In genomic region chr1:41418868-41419583, GRCh38 we compare ENCODE assay signal across 8 cellular contexts. TPM values are rescaled to one million over a fixed set of nuclear protein-coding genes. Genes with fewer than 3 reads are reported as not detected.
DNase-seq lines count a peak whose midpoint lies in the region; ATAC-seq and FAIRE-seq lines count a peak whose summit lies in the region.

No MANE protein-coding gene starts in this region.

- FAIRE-seq in small intestine (lab: Jason Lieb, UNC) = no peak

- peaks cover 0 to 3% of the 10 kb centered on the region in 2 donors for H3K4me1 Mint-ChIP-seq in natural killer cell treated with Interleukin-12 subunit alpha and Interleukin-12 subunit beta and Interleukin-15 and Interleukin-18, amount 100 ng/mL, for 72 hours (ENCODE audit: low read depth in 2 of 2)
- H3K4me1 Mint-ChIP-seq in activated CD4-positive, alpha-beta T cell treated with anti-CD3 and anti-CD28 coated beads, Interleukin-2, amount 10 ng/mL, durations not matched to agents 7 days and 5 days = no peaks in the 10 kb centered on the region

- H3K4me3 ChIP-seq in small intestine (ENCODE audit: low read depth in 1 of 2, low read length in 2 of 2) = no peak overlapping the region

- no peaks in the 10 kb centered on the region for H3K4me1 ChIP-seq in small intestine (ENCODE audit: control insufficient read depth in 2 of 2, insufficient read depth in 1 of 2, low read depth in 1 of 2, low read length in 1 of 2)

- H3K4me3 Mint-ChIP-seq in natural killer cell treated with Interleukin-12 subunit alpha and Interleukin-12 subunit beta and Interleukin-15 and Interleukin-18, amount 100 ng/mL, for 72 hours = no peak overlapping the region
- no peak overlapping the region for H3K4me3 Mint-ChIP-seq in activated CD4-positive, alpha-beta T cell treated with anti-CD3 and anti-CD28 coated beads, Interleukin-2, amount 10 ng/mL, durations not matched to agents 7 days and 5 days

- H3K27ac ChIP-seq in small intestine (ENCODE audit: low read depth in 1 of 2, low read length in 1 of 2) = peak overlapping the region in 1 of 2 donors; percentile 12

- no peak for ATAC-seq in natural killer cell treated with Interleukin-12 subunit alpha and Interleukin-12 subunit beta and Interleukin-15 and Interleukin-18, amount 100 ng/mL, for 72 hours

- DNase-seq in H4 (ENCODE audit: low spot score) = peak; percentile 96
- peak; percentile 27 for DNase-seq in SHP77 treated with DMSO at 0.1 percent for 48 hours (lab: John Stamatoyannopoulos, UW)
- peak; percentile 23 for DNase-seq in glomerular endothelial cell (ENCODE audit: extremely low read depth, low read depth, low spot score)
- peak; percentile 85 for DNase-seq in small intestine
- DNase-seq in activated CD4-positive, CD25-positive, alpha-beta regulatory T cell (lab: John Stamatoyannopoulos, UW) = no peak
- DNase-seq in occipital lobe (lab: John Stamatoyannopoulos, UW) = no peak
- DNase-seq in natural killer cell treated with Interleukin-12 subunit alpha and Interleukin-12 subunit beta and Interleukin-15 and Interleukin-18, amount 100 ng/mL, for 72 hours (ENCODE audit: low spot score) = no peak
- no peak for DNase-seq in activated CD4-positive, alpha-beta T cell treated with anti-CD3 and anti-CD28 coated beads, Interleukin-2, amount 10 ng/mL, durations not matched to agents 7 days and 5 days

- H3K27me3 Mint-ChIP-seq in natural killer cell treated with Interleukin-12 subunit alpha and Interleukin-12 subunit beta and Interleukin-15 and Interleukin-18, amount 100 ng/mL, for 72 hours = peaks cover 0 to 10% of the 10 kb centered on the region in 2 donors
- no peaks in the 10 kb centered on the region for H3K27me3 Mint-ChIP-seq in activated CD4-positive, alpha-beta T cell treated with anti-CD3 and anti-CD28 coated beads, Interleukin-2, amount 10 ng/mL, durations not matched to agents 7 days and 5 days

- CTCF ChIA-PET in activated CD4-positive, alpha-beta T cell treated with anti-CD3 and anti-CD28 coated beads, Interleukin-2, amount 10 ng/mL, durations not matched to agents 7 days and 5 days (lab: Charles Lee) = interaction anchor here (0.7 to 1.1 kb wide), 2 partner anchors 19 to 136 kb away, joined by 3 to 4 read pairs; no protein-coding TSS in a partner anchor

- H3K36me3 ChIP-seq in small intestine (ENCODE audit: control insufficient read depth in 2 of 2, insufficient read depth in 2 of 2, low read length in 2 of 2) = no peaks in the 10 kb centered on the region

- H3K27ac Mint-ChIP-seq in natural killer cell treated with Interleukin-12 subunit alpha and Interleukin-12 subunit beta and Interleukin-15 and Interleukin-18, amount 100 ng/mL, for 72 hours = no peak overlapping the region
- no peak overlapping the region for H3K27ac Mint-ChIP-seq in activated CD4-positive, alpha-beta T cell treated with anti-CD3 and anti-CD28 coated beads, Interleukin-2, amount 10 ng/mL, durations not matched to agents 7 days and 5 days

- H3K36me3 Mint-ChIP-seq in natural killer cell treated with Interleukin-12 subunit alpha and Interleukin-12 subunit beta and Interleukin-15 and Interleukin-18, amount 100 ng/mL, for 72 hours = no peaks in the 10 kb centered on the region
- H3K36me3 Mint-ChIP-seq in activated CD4-positive, alpha-beta T cell treated with anti-CD3 and anti-CD28 coated beads, Interleukin-2, amount 10 ng/mL, durations not matched to agents 7 days and 5 days (ENCODE audit: low read depth) = no peaks in the 10 kb centered on the region

- H3K27me3 ChIP-seq in small intestine (ENCODE audit: control insufficient read depth in 2 of 2, insufficient read depth in 2 of 2, low read length in 2 of 2) = no peaks in the 10 kb centered on the region

- POLR2A ChIA-PET in activated CD4-positive, alpha-beta T cell treated with anti-CD3 and anti-CD28 coated beads, Interleukin-2, amount 10 ng/mL, durations not matched to agents 7 days and 5 days (lab: Charles Lee) = no interaction called here

- no peaks in the 10 kb centered on the region for H3K9me3 Mint-ChIP-seq in natural killer cell treated with Interleukin-12 subunit alpha and Interleukin-12 subunit beta and Interleukin-15 and Interleukin-18, amount 100 ng/mL, for 72 hours
- no peaks in the 10 kb centered on the region for H3K9me3 Mint-ChIP-seq in activated CD4-positive, alpha-beta T cell treated with anti-CD3 and anti-CD28 coated beads, Interleukin-2, amount 10 ng/mL, durations not matched to agents 7 days and 5 days

- no peaks in the 10 kb centered on the region for H3K9me3 ChIP-seq in small intestine (ENCODE audit: control insufficient read depth, low read depth)

- 13 to 49% (median 32%) methylated on average over 16 of the region's 16 CpGs for WGBS in small intestine, 3 donors

RNA-seq across cellular contexts. Expression of gene FOXO6, which starts 57.8 kb away (rescaled TPM):
- total RNA-seq in H4 (2014; rRNA removed; shearing (Covaris generic)) = 0.35 and 0.45 TPM in 2 replicates
- total RNA-seq in glomerular endothelial cell (not detected in 2 replicates), occipital lobe (5.9 TPM)
- under 1 TPM in 1 of 3 donors, not detected in 2; 0.34 TPM for polyA plus RNA-seq in small intestine
- not detected for total RNA-seq in natural killer cell treated with Interleukin-12 subunit alpha and Interleukin-12 subunit beta and Interleukin-15 and Interleukin-18, amount 100 ng/mL, for 72 hours
- total RNA-seq in activated CD4-positive, alpha-beta T cell treated with anti-CD3 and anti-CD28 coated beads, Interleukin-2, amount 10 ng/mL, durations not matched to agents 7 days and 5 days = not detected

Comparison
In these comparisons a context has a peak if more than half of its experiments do, and no peak if none do; other contexts are left out.
1. DNase-seq: peak in H4 (single experiment), SHP77 treated with DMSO at 0.1 percent for 48 hours (single experiment), glomerular endothelial cell (single experiment) and small intestine (single experiment); none in activated CD4-positive, CD25-positive, alpha-beta regulatory T cell (0 of 4), occipital lobe (single experiment), natural killer cell treated with Interleukin-12 subunit alpha and Interleukin-12 subunit beta and Interleukin-15 and Interleukin-18, amount 100 ng/mL, for 72 hours (single experiment) and activated CD4-positive, alpha-beta T cell treated with anti-CD3 and anti-CD28 coated beads, Interleukin-2, amount 10 ng/mL, durations not matched to agents 7 days and 5 days (single experiment).